12 cellular contexts compared by ENCODE assay signal in genomic region chr1:14724697-14725096, GRCh38.
"Had no signal": no experiment of that assay in that cellular context is flagged by ENCODE, and none has a peak within 500 bp of the region (broad histone marks: within the 10 kb centered on the region; RNA-seq: fewer than 3 reads in every experiment).

No MANE protein-coding gene starts in this region.

- H3K9me3 Mint-ChIP-seq: activated T-cell treated with anti-CD3 and anti-CD28 coated beads, Interleukin-2, amount 50 U/mL, for 72 hours; natural killer cell had no signal

- H3K9me3 ChIP-seq: lower lobe of right lung, thoracic aorta had no signal

- H3K4me3 ChIP-seq: dorsolateral prefrontal cortex, lower lobe of right lung, thoracic aorta had no signal

- H3K4me1 Mint-ChIP-seq: natural killer cell; stimulated activated naive B cell treated with anti-CD40 and anti-IgM and Interleukin-4, amounts not matched to agents 10 μg/mL and 1 μg/mL and 100 μg/mL, for 72 hours had no signal

- H3K4me1 ChIP-seq: lower lobe of right lung had no signal

- H3K27ac Mint-ChIP-seq: activated T-cell treated with anti-CD3 and anti-CD28 coated beads, Interleukin-2, amount 50 U/mL, for 72 hours; natural killer cell; stimulated activated naive B cell treated with anti-CD40 and anti-IgM and Interleukin-4, amounts not matched to agents 10 μg/mL and 1 μg/mL and 100 μg/mL, for 72 hours had no signal

- DNase-seq: activated CD4-positive, alpha-beta T cell treated with anti-CD3 and anti-CD28 coated beads, Interleukin-2, amount 50 U/mL, for 4 hours; activated effector memory CD4-positive, alpha-beta T cell treated with anti-CD3 and anti-CD28 coated beads, Interleukin-2, amount 50 U/mL, for 16 hours; activated naive CD4-positive, alpha-beta T cell treated with anti-CD3 and anti-CD28 coated beads, Interleukin-2, amount 50 U/mL, for 16 hours; activated T-cell treated with anti-CD3 and anti-CD28 coated beads, Interleukin-2, amount 50 U/mL, for 72 hours; dorsolateral prefrontal cortex; left cardiac atrium; lower lobe of right lung; natural killer cell; retina; stimulated activated naive B cell treated with anti-CD40 and anti-IgM and Interleukin-4, amounts not matched to agents 10 μg/mL and 1 μg/mL and 100 μg/mL, for 72 hours; T-helper 2 cell had no signal

- H3K27ac ChIP-seq: dorsolateral prefrontal cortex, lower lobe of right lung, thoracic aorta had no signal

- H3K27me3 ChIP-seq: dorsolateral prefrontal cortex had no signal

- H3K36me3 ChIP-seq: lower lobe of right lung, thoracic aorta had no signal

- H3K4me3 Mint-ChIP-seq: activated T-cell treated with anti-CD3 and anti-CD28 coated beads, Interleukin-2, amount 50 U/mL, for 72 hours; natural killer cell; stimulated activated naive B cell treated with anti-CD40 and anti-IgM and Interleukin-4, amounts not matched to agents 10 μg/mL and 1 μg/mL and 100 μg/mL, for 72 hours had no signal

- H3K36me3 Mint-ChIP-seq: natural killer cell; stimulated activated naive B cell treated with anti-CD40 and anti-IgM and Interleukin-4, amounts not matched to agents 10 μg/mL and 1 μg/mL and 100 μg/mL, for 72 hours had no signal

- H3K27me3 Mint-ChIP-seq: stimulated activated naive B cell treated with anti-CD40 and anti-IgM and Interleukin-4, amounts not matched to agents 10 μg/mL and 1 μg/mL and 100 μg/mL, for 72 hours had no signal
